8 cellular contexts compared by ENCODE assay signal in genomic region chr14:76152333-76152681, GRCh38. TPM values are rescaled to one million over a fixed set of nuclear protein-coding genes. Genes with fewer than 3 reads are reported as not detected.
DNase-seq lines count a peak whose midpoint lies in the region; ATAC-seq and TF ChIP-seq lines count a peak whose summit lies in the region.

No MANE protein-coding gene starts in this region.

- peak; percentile 70 for ATAC-seq in GM21529 (IDR thresholded peaks at IDR 0.05; ENCODE audit: unreplicated experiment)

- H3K4me1 Mint-ChIP-seq in T-helper 1 cell treated with Interleukin-12 subunit alpha and Interleukin-12 subunit beta and Interleukin-4 antibody, amounts not matched to agents 30 μg/mL and 1 μg/mL, for 36 hours (ENCODE audit: low read depth) = peaks cover 51% of the 10 kb centered on the region

- H3K9me2 ChIP-seq in DOHH2 (replicated peaks; ENCODE audit: control insufficient read depth, low read length) = no peaks in the 10 kb centered on the region

- peaks cover 48% of the 10 kb centered on the region for H3K36me3 ChIP-seq in DOHH2 (ENCODE audit: control insufficient read depth, low read length)
- H3K36me3 ChIP-seq in right atrium auricular region = peaks cover 10% of the 10 kb centered on the region
- peaks cover 4% of the 10 kb centered on the region for H3K36me3 ChIP-seq in rectal smooth muscle tissue (ENCODE audit: control insufficient read depth, insufficient read depth, low read length)

- H3K4me3 ChIP-seq in DOHH2 (ENCODE audit: low read length) = peak overlapping the region; percentile 91
- H3K4me3 ChIP-seq in right atrium auricular region = peak overlapping the region; percentile 97 to 98
- H3K4me3 ChIP-seq in rectal smooth muscle tissue (ENCODE audit: low read length) = peak overlapping the region; percentile 99

- H3K27ac Mint-ChIP-seq in T-helper 1 cell treated with Interleukin-12 subunit alpha and Interleukin-12 subunit beta and Interleukin-4 antibody, amounts not matched to agents 30 μg/mL and 1 μg/mL, for 36 hours = peak overlapping the region; percentile 100

- H3K4me3 Mint-ChIP-seq in T-helper 1 cell treated with Interleukin-12 subunit alpha and Interleukin-12 subunit beta and Interleukin-4 antibody, amounts not matched to agents 30 μg/mL and 1 μg/mL, for 36 hours = peak overlapping the region; percentile 89

- H4K20me1 ChIP-seq in DOHH2 (ENCODE audit: control insufficient read depth, insufficient read depth, low read depth, low read length) = peaks cover 19% of the 10 kb centered on the region

- H3K4me2 ChIP-seq in DOHH2 (ENCODE audit: low read length) = peak overlapping the region; percentile 93

- H3F3A ChIP-seq in DOHH2 (ENCODE audit: control insufficient read depth, insufficient read depth) = no peaks in the 10 kb centered on the region

- peak overlapping the region; percentile 69 for H3K27ac ChIP-seq in DOHH2 (ENCODE audit: low read depth, low read length)
- H3K27ac ChIP-seq in right atrium auricular region = peak overlapping the region; percentile 95
- peak overlapping the region; percentile 87 for H3K27ac ChIP-seq in rectal smooth muscle tissue (ENCODE audit: low read depth, low read length)

- H3K36me3 Mint-ChIP-seq in T-helper 1 cell treated with Interleukin-12 subunit alpha and Interleukin-12 subunit beta and Interleukin-4 antibody, amounts not matched to agents 30 μg/mL and 1 μg/mL, for 36 hours (ENCODE audit: low read depth) = peaks cover 31% of the 10 kb centered on the region

- H3K9me3 Mint-ChIP-seq in T-helper 1 cell treated with Interleukin-12 subunit alpha and Interleukin-12 subunit beta and Interleukin-4 antibody, amounts not matched to agents 30 μg/mL and 1 μg/mL, for 36 hours = peaks cover 4% of the 10 kb centered on the region

- peak overlapping the region; percentile 97 for H3K9ac ChIP-seq in rectal smooth muscle tissue (ENCODE audit: low read length)

- H3K4me1 ChIP-seq in DOHH2 (ENCODE audit: control insufficient read depth, low read length) (peaks cover 53% of the 10 kb centered on the region), right atrium auricular region (peaks cover 0 to 53% of the 10 kb centered on the region in 2 donors), rectal smooth muscle tissue (ENCODE audit: control insufficient read depth, insufficient read depth, low read length) (peaks cover 14% of the 10 kb centered on the region)

- H3K27me3 ChIP-seq in DOHH2 (ENCODE audit: control insufficient read depth, low read length) = peaks cover 4% of the 10 kb centered on the region; the same call in 1 of the 2 replicates
- H3K27me3 ChIP-seq in right atrium auricular region = no peaks in the 10 kb centered on the region
- H3K27me3 ChIP-seq in rectal smooth muscle tissue (ENCODE audit: control insufficient read depth, insufficient read depth, low read length) = no peaks in the 10 kb centered on the region

- peaks cover 55% of the 10 kb centered on the region for H3K79me2 ChIP-seq in DOHH2 (ENCODE audit: control insufficient read depth, low read length)

- DNase-seq in HuH-7.5 (ENCODE audit: low spot score) (peak; percentile 64), amniotic stem cell (lab: John Stamatoyannopoulos, UW) (peak; percentile 83), right atrium auricular region (ENCODE audit: low spot score) (peak; percentile 82), NCI-H187 (lab: John Stamatoyannopoulos, UW) (no peak)

- H3K9me3 ChIP-seq in DOHH2 (ENCODE audit: control insufficient read depth, insufficient read depth, low read length) = no peaks in the 10 kb centered on the region
- no peaks in the 10 kb centered on the region for H3K9me3 ChIP-seq in right atrium auricular region

- peaks cover 4% of the 10 kb centered on the region for H3K27me3 Mint-ChIP-seq in T-helper 1 cell treated with Interleukin-12 subunit alpha and Interleukin-12 subunit beta and Interleukin-4 antibody, amounts not matched to agents 30 μg/mL and 1 μg/mL, for 36 hours (ENCODE audit: low read depth)

- TF ChIP-seq CTCF in DOHH2 (IDR thresholded peaks at IDR 0.05; ENCODE audit: low read depth, low read length, poor library complexity, severe bottlenecking) = no peak
- TF ChIP-seq CTCF in right atrium auricular region (IDR thresholded peaks at IDR 0.05) = no peak

RNA-seq across cellular contexts. Expression of gene GPATCH2L, which starts 0.6 kb away (rescaled TPM):
- 10 to 100 TPM; 38.5 to 48.5 TPM for total RNA-seq in right atrium auricular region

Comparison
In these comparisons a context has a peak if more than half of its experiments do, and no peak if none do; other contexts are left out.
1. DNase-seq: peak in HuH-7.5 (single experiment), amniotic stem cell (single experiment) and right atrium auricular region (single experiment); none in NCI-H187 (0 of 2).
2. Peak in every context shown above with its lines, with median percentiles within 50 percentile points of each other: H3K27ac ChIP-seq and H3K4me3 ChIP-seq.